Comparison of ENCODE assay signal across 17 cellular contexts in genomic region chr5:142617416-142617815, GRCh38.
DNase-seq lines count a peak whose midpoint lies in the region; ATAC-seq, FAIRE-seq and TF ChIP-seq lines count a peak whose summit lies in the region.
"Had no signal": no experiment of that assay in that cellular context is flagged by ENCODE, and none has a peak within 500 bp of the region (broad histone marks: within the 10 kb centered on the region; RNA-seq: fewer than 3 reads in every experiment).

No MANE protein-coding gene starts in this region.

- peaks cover 28% of the 10 kb centered on the region for H3K4me1 Mint-ChIP-seq in nephron progenitor cell
- H3K4me1 Mint-ChIP-seq: CD4-positive, CD25-positive, alpha-beta regulatory T cell had no signal

- no peaks in the 10 kb centered on the region for H3K79me2 ChIP-seq in K562 (ENCODE audit: control insufficient read depth, insufficient read depth, low read length)

- CTCF ChIA-PET in A673 (lab: Charles Lee): interaction anchor here (0.6 kb wide), 1 partner anchor 68 kb away, joined by 3 read pairs; no protein-coding TSS in a partner anchor
- CTCF ChIA-PET in K562 (lab: Yijun Ruan, JAX; ENCODE audit: low intra/inter-chr PET ratio): no interaction called here

- H3K36me3 ChIP-seq in A673 (ENCODE audit: insufficient read depth, low read length, poor library complexity, severe bottlenecking) (no peaks in the 10 kb centered on the region), K562 (ENCODE audit: control insufficient read depth, insufficient read depth, low read length) (no peaks in the 10 kb centered on the region), stomach (no peaks in the 10 kb centered on the region)

- H3K27me3 Mint-ChIP-seq in nephron progenitor cell (ENCODE audit: low read depth, poor library complexity): no peaks in the 10 kb centered on the region

- H3K9me3 ChIP-seq in A673 (ENCODE audit: low read depth, low read length, poor library complexity, severe bottlenecking) (peaks cover 7% of the 10 kb centered on the region), K562 (replicated peaks; ENCODE audit: control insufficient read depth, insufficient read depth, low read depth, low read length) (no peaks in the 10 kb centered on the region), stomach (no peaks in the 10 kb centered on the region)

- H3K27me3 ChIP-seq in A673 (replicated peaks; ENCODE audit: insufficient read depth, low read depth, low read length, poor library complexity) (no peaks in the 10 kb centered on the region), K562 (ENCODE audit: control insufficient read depth in 2 of 2, insufficient read depth in 2 of 2, low read length in 2 of 2) (peaks cover 0 to 26% of the 10 kb centered on the region in 2 experiments; a peak in 2 of 5 replicates), stomach (no peaks in the 10 kb centered on the region)
- H3K27me3 ChIP-seq: heart left ventricle had no signal

- ATAC-seq in activated CD4-positive, CD25-positive, alpha-beta regulatory T cell treated with anti-CD3 and anti-CD28 coated beads, Interleukin-2, amount 50 U/mL, for 24 hours: peak; percentile 55 to 75
- ATAC-seq in HG03196 (IDR thresholded peaks at IDR 0.05; ENCODE audit: unreplicated experiment): peak; percentile 57
- no peak for ATAC-seq in K562
- ATAC-seq: esophagus mucosa had no signal

- in situ Hi-C loops in K562 (cut with MboI): no loop called here

- no peak for TF ChIP-seq RAD21 in K562 (CRISPR knock-in tag; conservative IDR thresholded peaks at IDR 0.05 in 1 of 2, IDR thresholded peaks at IDR 0.05 in 1 of 2)

- TF ChIP-seq POLR2A in K562 (conservative IDR thresholded peaks at IDR 0.05) (no peak), stomach (IDR thresholded peaks at IDR 0.05) (no peak)

- H3K9me1 ChIP-seq in K562 (ENCODE audit: control insufficient read depth, insufficient read depth, low read length): no peaks in the 10 kb centered on the region

- no peaks in the 10 kb centered on the region for H4K20me1 ChIP-seq in K562 (replicated peaks; ENCODE audit: control insufficient read depth, insufficient read depth, low read length)

- no peak for FAIRE-seq in K562 (lab: Jason Lieb, UNC)
- FAIRE-seq: kidney had no signal

- no peak overlapping the region for H3K4me2 ChIP-seq in K562 (ENCODE audit: insufficient read depth, low read length)

- intact Hi-C loops in A673 (cut with micrococcal nuclease; ENCODE audit: unreplicated experiment) (no loop called here), K562 (cut with micrococcal nuclease) (no loop called here), stomach (cut with DNase I; ENCODE audit: low total_unique reads) (no loop called here)

- TF ChIP-seq EP300 in K562 (IDR thresholded peaks at IDR 0.05; ENCODE audit: low read length): no peak
- no peak for TF ChIP-seq EP300 in stomach (IDR thresholded peaks at IDR 0.05)

- no peak for DNase-seq in activated CD4-positive, CD25-positive, alpha-beta regulatory T cell treated with anti-CD3 and anti-CD28 coated beads, Interleukin-2, amount 50 U/mL, for 72 hours
- DNase-seq in A673 (ENCODE audit: low spot score) (peak; percentile 42), K562 (ENCODE audit: extremely low read depth in 1 of 4, low spot score in 3 of 4) (no peak), nephron progenitor cell (no peak), NCI-H510A (lab: John Stamatoyannopoulos, UW) (no peak), stomach (no peak)
- DNase-seq: 8988T, kidney, NCI-H187 treated with DMSO at 0.1 percent for 48 hours, NCI-H510A treated with DMSO at 0.1 percent for 48 hours, nucleus accumbens had no signal

- no peak overlapping the region for H3K4me3 ChIP-seq in A673 (ENCODE audit: low read depth, low read length, poor library complexity, severe bottlenecking)
- H3K4me3 ChIP-seq in K562: no peak overlapping the region
- no peak overlapping the region for H3K4me3 ChIP-seq in stomach
- H3K4me3 ChIP-seq: heart left ventricle had no signal

- peaks cover 10% of the 10 kb centered on the region for H3K36me3 Mint-ChIP-seq in nephron progenitor cell (ENCODE audit: low read depth)
- H3K36me3 Mint-ChIP-seq: CD4-positive, CD25-positive, alpha-beta regulatory T cell; mesothelial cell of epicardium had no signal

- no peak overlapping the region for H2AFZ ChIP-seq in K562 (ENCODE audit: low read depth, low read length)

- H3K9ac ChIP-seq in K562 (ENCODE audit: insufficient read depth in 1 of 2, low read depth in 2 of 2, low read length in 2 of 2): no peak overlapping the region

- no peak overlapping the region for H3K27ac Mint-ChIP-seq in nephron progenitor cell
- H3K27ac Mint-ChIP-seq: CD4-positive, CD25-positive, alpha-beta regulatory T cell; mesothelial cell of epicardium had no signal

- no peak for TF ChIP-seq CTCF in A673 (conservative IDR thresholded peaks at IDR 0.05; ENCODE audit: low read depth, low read length)
- TF ChIP-seq CTCF in K562 (IDR thresholded peaks at IDR 0.05 in 2 of 3, conservative IDR thresholded peaks at IDR 0.05 in 1 of 3; ENCODE audit: insufficient read depth in 2 of 3, low read depth in 1 of 3, low read length in 3 of 3): no peak
- TF ChIP-seq CTCF in nephron progenitor cell (IDR thresholded peaks at IDR 0.05): no peak
- no peak for TF ChIP-seq CTCF in stomach (IDR thresholded peaks at IDR 0.05)

- peak overlapping the region; percentile 18 for H3K27ac ChIP-seq in A673 (ENCODE audit: low read depth, low read length, poor library complexity, severe bottlenecking)
- H3K27ac ChIP-seq in K562 (ENCODE audit: extremely low read depth, low read depth, low read length): no peak overlapping the region
- H3K27ac ChIP-seq in stomach: no peak overlapping the region

- H3K4me1 ChIP-seq in A673 (ENCODE audit: insufficient read depth, low read length, poor library complexity, severe bottlenecking) (peaks cover 24% of the 10 kb centered on the region), K562 (replicated peaks in 1 of 2; ENCODE audit: control insufficient read depth in 2 of 2, insufficient read depth in 2 of 2, low read length in 2 of 2) (no peaks in the 10 kb centered on the region), stomach (no peaks in the 10 kb centered on the region)

- no peak overlapping the region for H3K4me3 Mint-ChIP-seq in nephron progenitor cell
- H3K4me3 Mint-ChIP-seq: mesothelial cell of epicardium had no signal

- peaks cover 19% of the 10 kb centered on the region for H3K9me3 Mint-ChIP-seq in nephron progenitor cell

- POLR2A ChIA-PET in A673 (lab: Charles Lee; ENCODE audit: low non-redundant PET): no interaction called here
- POLR2A ChIA-PET in K562 (lab: Yijun Ruan, JAX): interaction anchor here (1.0 kb wide), 1 partner anchor 17 kb away, joined by 3 read pairs; no protein-coding TSS in a partner anchor

- BruUV-seq in A673 (replicated peaks; lab: Mats Ljungman, UMichigan) (no TSS peak), K562 (replicated peaks; lab: Mats Ljungman, UMichigan) (no TSS peak)

TF ChIP-seq in K562, 482 proteins besides CTCF, POLR2A, EP300 and RAD21:
- TF ChIP-seq TAF7 (tag; IDR thresholded peaks at IDR 0.05) (no peak), NFE2 (IDR thresholded peaks at IDR 0.05; ENCODE audit: low read depth) (0 out of 2 replicates have a peak, but pooled peaks have one; percentile 19), MAFG (tag; conservative IDR thresholded peaks at IDR 0.05) (peak; percentile 85), MAFK (IDR thresholded peaks at IDR 0.05; ENCODE audit: low read length) (peak; percentile 79), ZNF274 (IDR thresholded peaks at IDR 0.05; ENCODE audit: borderline replicate concordance, low read depth, low read length) (no peak), C11orf30 (IDR thresholded peaks at IDR 0.05; ENCODE audit: low read depth) (peak; percentile 81), ETV1 (tag; conservative IDR thresholded peaks at IDR 0.05; ENCODE audit: low read depth) (no peak), ZNF316 (IDR thresholded peaks at IDR 0.05) (peak; percentile 90), TFAM (CRISPR knock-in tag; conservative IDR thresholded peaks at IDR 0.05) (no peak), MAFF (IDR thresholded peaks at IDR 0.05; ENCODE audit: low read length) (peak; percentile 79)
